Comparison of ENCODE assay signal across 1 cellular context in genomic region chr10:34476607-34477006, GRCh38.
TF ChIP-seq lines count a peak whose summit lies in the region.

No MANE protein-coding gene starts in this region.

TF ChIP-seq in GM12878, 131 proteins besides CTCF, POLR2A, EP300 and RAD21:
- no peak for TF ChIP-seq RAD51 (IDR thresholded peaks at IDR 0.05)
